ENCODE assay signal across 14 cellular contexts in the genomic region with DNA sequence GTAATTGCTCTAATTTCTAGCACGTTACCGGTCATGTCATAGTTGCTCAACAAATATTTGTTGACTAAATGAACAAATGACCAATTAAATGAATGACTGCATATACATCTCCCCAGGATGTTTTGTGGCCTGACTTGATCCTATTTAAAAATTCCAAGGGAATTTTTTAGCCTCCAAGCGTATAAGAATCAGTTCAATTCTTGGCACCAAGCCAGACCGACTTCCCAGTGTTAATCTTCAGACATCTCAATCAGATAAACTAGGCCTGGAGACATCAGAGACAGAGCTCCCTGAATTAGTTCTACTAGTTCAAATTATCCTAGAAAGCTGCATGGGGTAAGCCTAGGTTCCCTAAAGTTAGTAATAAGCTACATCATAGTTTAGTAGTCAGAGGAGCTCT.
"Had no signal": no experiment of that assay in that cellular context is flagged by ENCODE, and none has a peak within 500 bp of the region (broad histone marks: within the 10 kb centered on the region; RNA-seq: fewer than 3 reads in every experiment).

No MANE protein-coding gene starts in this region.

- ATAC-seq: activated CD8-positive, alpha-beta T cell treated with anti-CD3 and anti-CD28 coated beads for 36 hours; sciatic nerve had no signal

- H3K4me3 ChIP-seq: prostate gland, spleen, stomach, thoracic aorta had no signal

- H3K27ac ChIP-seq: prostate gland, spleen, stomach, thoracic aorta had no signal

- H3K4me1 ChIP-seq: prostate gland had no signal

- H3K36me3 ChIP-seq: prostate gland, thoracic aorta had no signal

- DNase-seq: activated B cell treated with CpG ODN at 0.5 μM for 24 hours; activated CD4-positive, alpha-beta T cell treated with anti-CD3 and anti-CD28 coated beads for 48 hours; activated CD8-positive, alpha-beta T cell treated with anti-CD3 and anti-CD28 coated beads for 36 hours; activated gamma-delta T cell treated with Interleukin-2 at 50 U/mL for 16 hours; activated T-cell treated with anti-CD3 and anti-CD28 coated beads, Interleukin-2, amount 50 U/mL, for 48 hours; amniotic stem cell; effector CD8-positive, alpha-beta T cell; head of caudate nucleus; mesendoderm; spleen; stomach had no signal

- H3K27me3 ChIP-seq: spleen, stomach had no signal

- H3K9me3 ChIP-seq: prostate gland, spleen, stomach, thoracic aorta had no signal
